18 cellular contexts compared by ENCODE assay signal in genomic region chr10:71394926-71395562, GRCh38. TPM values are rescaled to one million over a fixed set of nuclear protein-coding genes. Genes with fewer than 3 reads are reported as not detected.
DNase-seq lines count a peak whose midpoint lies in the region; ATAC-seq, FAIRE-seq and TF ChIP-seq lines count a peak whose summit lies in the region.
"Had no signal": no experiment of that assay in that cellular context is flagged by ENCODE, and none has a peak within 500 bp of the region (broad histone marks: within the 10 kb centered on the region; RNA-seq: fewer than 3 reads in every experiment).

No MANE protein-coding gene starts in this region.

- H3K27ac ChIP-seq in K562 (ENCODE audit: extremely low read depth, low read depth, low read length): no peak overlapping the region
- no peak overlapping the region for H3K27ac ChIP-seq in testis
- H3K27ac ChIP-seq: 22Rv1, SJSA1 had no signal

- intact Hi-C loops in K562 (cut with micrococcal nuclease): loop anchor here (5.0 kb wide), 3 partner anchors 77 to 417 kb away; no protein-coding TSS in a partner anchor
- intact Hi-C loops in testis (cut with DNase I; ENCODE audit: low total_unique reads): loop anchor here (5.0 to 10.0 kb wide), 2 partner anchors 177 to 420 kb away; no protein-coding TSS in a partner anchor

- no peaks in the 10 kb centered on the region for H3K36me3 Mint-ChIP-seq in nephron progenitor cell (ENCODE audit: low read depth)
- H3K36me3 Mint-ChIP-seq: CD4-positive, CD25-positive, alpha-beta regulatory T cell; IgD-negative memory B cell had no signal

- no peak overlapping the region for H2AFZ ChIP-seq in K562 (ENCODE audit: low read depth, low read length)

- BruUV-seq in K562 (replicated peaks; lab: Mats Ljungman, UMichigan): no TSS peak

- H3K4me1 Mint-ChIP-seq in nephron progenitor cell: peaks cover 12% of the 10 kb centered on the region

- ATAC-seq in K562: no peak

- peak overlapping the region; percentile 18 for H3K4me3 Mint-ChIP-seq in nephron progenitor cell

- CTCF ChIA-PET in K562 (lab: Yijun Ruan, JAX; ENCODE audit: low intra/inter-chr PET ratio): no interaction called here

- no peak overlapping the region for H3K9ac ChIP-seq in K562 (ENCODE audit: insufficient read depth in 1 of 2, low read depth in 2 of 2, low read length in 2 of 2)

- no peak overlapping the region for H3K4me2 ChIP-seq in K562 (ENCODE audit: insufficient read depth, low read length)

- in situ Hi-C loops in K562 (cut with MboI): no loop called here

- H3K9me3 Mint-ChIP-seq in nephron progenitor cell: no peaks in the 10 kb centered on the region
- H3K9me3 Mint-ChIP-seq: IgD-negative memory B cell had no signal

- TF ChIP-seq CTCF in K562 (IDR thresholded peaks at IDR 0.05 in 2 of 3, conservative IDR thresholded peaks at IDR 0.05 in 1 of 3; ENCODE audit: insufficient read depth in 2 of 3, low read depth in 1 of 3, low read length in 3 of 3): no peak
- TF ChIP-seq CTCF in nephron progenitor cell (IDR thresholded peaks at IDR 0.05): no peak
- no peak for TF ChIP-seq CTCF in testis (IDR thresholded peaks at IDR 0.05)

- no peaks in the 10 kb centered on the region for H3K36me3 ChIP-seq in K562 (ENCODE audit: control insufficient read depth, insufficient read depth, low read length)
- H3K36me3 ChIP-seq in testis (ENCODE audit: low read depth, missing control alignments): no peaks in the 10 kb centered on the region
- H3K36me3 ChIP-seq: SJSA1 had no signal

- POLR2A ChIA-PET in K562 (lab: Yijun Ruan, JAX): interaction anchor here (0.6 to 0.9 kb wide), 2 partner anchors 14 to 42 kb away, joined by 3 read pairs; no protein-coding TSS in a partner anchor

- H3K79me2 ChIP-seq in K562 (ENCODE audit: control insufficient read depth, insufficient read depth, low read length): no peaks in the 10 kb centered on the region

- no peak overlapping the region for H3K27ac Mint-ChIP-seq in nephron progenitor cell
- H3K27ac Mint-ChIP-seq: B cell; CD4-positive, CD25-positive, alpha-beta regulatory T cell; IgD-negative memory B cell had no signal

- peak; percentile 40 for DNase-seq in activated CD8-positive, alpha-beta memory T cell treated with anti-CD3 and anti-CD28 coated beads for 24 hours
- DNase-seq in activated CD8-positive, alpha-beta memory T cell treated with anti-CD3 and anti-CD28 coated beads, Interleukin-2, amount 50 U/mL, for 4 hours: no peak
- DNase-seq in K562 (ENCODE audit: extremely low read depth in 1 of 4, low spot score in 3 of 4) (no peak), nephron progenitor cell (no peak), testis (no peak), NCI-H226 (no peak)
- DNase-seq in activated naive CD4-positive, alpha-beta T cell treated with anti-CD3 and anti-CD28 coated beads, Interleukin-2, amount 50 U/mL, for 16 hours: no peak
- DNase-seq in activated effector memory CD4-positive, alpha-beta T cell treated with anti-CD3 and anti-CD28 coated beads, Interleukin-2, amount 50 U/mL, for 16 hours: no peak
- DNase-seq: CD4-positive, CD25-positive, alpha-beta regulatory T cell; EL; NCI-H187 treated with DMSO at 0.1 percent for 48 hours; NCI-H446 treated with DMSO at 0.1 percent for 48 hours had no signal

- no peaks in the 10 kb centered on the region for H3K9me1 ChIP-seq in K562 (ENCODE audit: control insufficient read depth, insufficient read depth, low read length)

- H3K4me1 ChIP-seq in K562 (replicated peaks in 1 of 2; ENCODE audit: control insufficient read depth in 2 of 2, insufficient read depth in 2 of 2, low read length in 2 of 2) (peaks cover 0 to 24% of the 10 kb centered on the region in 2 experiments; a peak in 2 of 5 replicates), testis (peaks cover 11% of the 10 kb centered on the region)

- TF ChIP-seq POLR2A in K562 (conservative IDR thresholded peaks at IDR 0.05) (no peak), testis (IDR thresholded peaks at IDR 0.05) (no peak)

- no peak for TF ChIP-seq RAD21 in K562 (CRISPR knock-in tag; conservative IDR thresholded peaks at IDR 0.05 in 1 of 2, IDR thresholded peaks at IDR 0.05 in 1 of 2)

- H3K27me3 Mint-ChIP-seq in nephron progenitor cell (ENCODE audit: low read depth, poor library complexity): peaks cover 80% of the 10 kb centered on the region

- H3K9me3 ChIP-seq in K562 (replicated peaks; ENCODE audit: control insufficient read depth, insufficient read depth, low read depth, low read length) (no peaks in the 10 kb centered on the region), testis (no peaks in the 10 kb centered on the region)
- H3K9me3 ChIP-seq: Caco-2 had no signal

- peaks cover 61 to 95% of the 10 kb centered on the region in 2 experiments for H3K27me3 ChIP-seq in K562 (ENCODE audit: control insufficient read depth in 2 of 2, insufficient read depth in 2 of 2, low read length in 2 of 2)
- no peaks in the 10 kb centered on the region for H3K27me3 ChIP-seq in testis

- H3K4me3 ChIP-seq in K562: no peak overlapping the region
- H3K4me3 ChIP-seq in testis: no peak overlapping the region
- H3K4me3 ChIP-seq: SJSA1 had no signal

- H4K20me1 ChIP-seq in K562 (replicated peaks; ENCODE audit: control insufficient read depth, insufficient read depth, low read length): peaks cover 17% of the 10 kb centered on the region

- no peak for FAIRE-seq in K562 (lab: Jason Lieb, UNC)
- FAIRE-seq: H54 had no signal

- WGBS in K562 (ENCODE audit: insufficient coverage, low coverage, missing lambda C conversion rate): 19% methylated on average over 11 of the region's 11 CpGs
- 90 to 94% methylated on average over 11 of the region's 11 CpGs for WGBS in testis, 2 donors

- TF ChIP-seq EP300 in K562 (IDR thresholded peaks at IDR 0.05; ENCODE audit: low read length): no peak

TF ChIP-seq in K562, 482 proteins besides CTCF, POLR2A, EP300 and RAD21:
- peak; percentile 30 for TF ChIP-seq ZFP36 (IDR thresholded peaks at IDR 0.05; ENCODE audit: low read depth, low read length, partially characterized antibody)
- TF ChIP-seq SPI1 (IDR thresholded peaks at IDR 0.05; ENCODE audit: borderline replicate concordance, low read depth, low read length): no peak
- TF ChIP-seq ZNF277 (CRISPR knock-in tag; IDR thresholded peaks at IDR 0.05; ENCODE audit: borderline replicate concordance): no peak

RNA-seq across cellular contexts. Expression of gene CDH23, which starts 1.7 kb away (rescaled TPM):
- 0.32 and 1.6 TPM in 2 replicates for total RNA-seq in K562 (2011; cell fraction: chromatin; rRNA removed; ENCODE audit: low replicate concordance)
- 0.50 and 0.66 TPM in 2 replicates for total RNA-seq in K562 (2011; cell fraction: nucleolus; rRNA removed)
- 0.22 and 0.84 TPM in 2 replicates for total RNA-seq in K562 (2011; cell fraction: nucleoplasm; rRNA removed)
- total RNA-seq in K562 (2014; rRNA removed): 0.29 and 0.45 TPM in 2 replicates
- total RNA-seq in K562 (2014; rRNA removed; fragmentation: Illumina TruSeq; extraction: Trizol): 0.41 and 0.47 TPM in 2 replicates
- 0.18 and 0.34 TPM in 2 replicates for total RNA-seq in K562 (2015; rRNA removed; fragmentation: Illumina TruSeq; extraction: Trizol)
- total RNA-seq in K562 (2021): 0.47 and 0.53 TPM in 2 replicates
- polyA plus RNA-seq in K562 (2011; rRNA removed): 0.15 and 0.71 TPM in 2 replicates
- polyA plus RNA-seq in K562 (2011; cell fraction: cytosol; rRNA removed): 0.12 and 1.1 TPM in 2 replicates
- polyA plus RNA-seq in K562 (2011; cell fraction: nucleus; rRNA removed): 0.67 and 3.2 TPM in 2 replicates
- 0.42 and 0.94 TPM in 2 replicates for polyA plus RNA-seq in K562 (2012)
- 0.24 and 0.61 TPM in 2 replicates for polyA plus RNA-seq in K562 (2014; fragmentation: Illumina TruSeq; extraction: Trizol)
- under 1 TPM; 0.34 to 0.36 TPM for polyA plus RNA-seq in K562 (2014; fragmentation: Nextera tagmentation; extraction: Ambion mirVana)
- 0.43 and 1.2 TPM in 2 replicates for polyA plus RNA-seq in K562 (2014; rRNA removed)
- polyA minus RNA-seq in K562 (2011; rRNA and poly(A)+ RNA removed): 0.42 TPM in 1 of 2 replicates, not detected in the other
- 0.95 TPM in 1 of 2 replicates, not detected in the other for polyA minus RNA-seq in K562 (2011; cell fraction: cytosol; rRNA and poly(A)+ RNA removed)
- polyA minus RNA-seq in K562 (2011; cell fraction: nucleus; rRNA and poly(A)+ RNA removed): 0.44 and 0.54 TPM in 2 replicates
- total RNA-seq in testis: 100 to 1,000 TPM in 1 of 2 donors, 10 to 100 TPM in 1; 81.7 to 125 TPM
- polyA plus RNA-seq in testis (ENCODE audit: insufficient read depth, low read depth, low replicate concordance): 29.8 TPM
- polyA plus RNA-seq: IgD-negative memory B cell had no signal

Comparison
In these comparisons a context has a peak if more than half of its experiments do, and no peak if none do; other contexts are left out.
1. RNA of gene CDH23, which starts 1.7 kb away (total RNA-seq): 81.7 to 125 TPM in testis; 0.18 to 1.6 TPM in K562; every median in the first group is over 10 times any median in the second.